In the genomic region with DNA sequence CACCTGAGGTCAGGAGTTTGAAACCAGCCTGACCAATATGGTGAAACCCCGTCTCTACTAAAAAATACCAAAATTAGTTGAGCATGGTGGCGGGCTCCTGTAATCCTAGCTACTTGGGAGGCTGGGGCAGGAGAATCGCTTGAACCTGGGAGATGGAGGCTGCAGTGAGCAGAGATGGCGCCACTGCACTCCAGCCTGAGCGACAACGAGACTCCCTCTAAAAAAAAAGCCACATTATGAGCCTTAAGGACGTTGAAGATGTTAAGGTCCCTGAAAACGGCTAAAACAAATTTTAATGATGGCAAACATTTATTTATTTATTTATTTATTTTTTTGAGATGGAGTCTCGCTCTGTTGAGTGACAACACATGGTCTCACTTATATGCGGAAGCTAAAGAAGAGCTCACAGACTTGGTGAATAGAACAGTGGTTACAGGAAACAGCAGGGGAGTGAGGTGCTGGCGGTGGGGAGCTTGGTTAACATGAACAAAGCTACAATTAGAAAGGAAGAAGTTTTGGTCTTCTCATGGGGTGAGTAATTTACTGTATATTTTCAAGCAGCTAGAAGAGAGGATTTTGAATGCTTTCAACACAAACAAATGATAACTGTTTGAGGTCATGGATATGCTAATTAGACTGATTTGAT, we compare ENCODE assay signal across 12 cellular contexts. TPM values are rescaled to one million over a fixed set of nuclear protein-coding genes. Genes with fewer than 3 reads are reported as not detected.
DNase-seq lines count a peak whose midpoint lies in the region; ATAC-seq and TF ChIP-seq lines count a peak whose summit lies in the region.
"Had no signal": no experiment of that assay in that cellular context is flagged by ENCODE, and none has a peak within 500 bp of the region (broad histone marks: within the 10 kb centered on the region; RNA-seq: fewer than 3 reads in every experiment).

No MANE protein-coding gene starts in this region.

- H3K27me3 Mint-ChIP-seq in CD4-positive, alpha-beta T cell = no peaks in the 10 kb centered on the region
- peaks cover 23% of the 10 kb centered on the region for H3K27me3 Mint-ChIP-seq in osteocyte (ENCODE audit: unreplicated experiment)

- H3K9me3 Mint-ChIP-seq in CD4-positive, alpha-beta T cell = no peaks in the 10 kb centered on the region
- no peaks in the 10 kb centered on the region for H3K9me3 Mint-ChIP-seq in osteocyte (ENCODE audit: unreplicated experiment)

- H3K36me3 Mint-ChIP-seq in CD4-positive, alpha-beta T cell (ENCODE audit: low read depth) = no peaks in the 10 kb centered on the region
- no peaks in the 10 kb centered on the region for H3K36me3 Mint-ChIP-seq in osteocyte (ENCODE audit: unreplicated experiment)

- CTCF ChIA-PET in CD4-positive, alpha-beta T cell (lab: Charles Lee) = no interaction called here

- H3K27me3 ChIP-seq in CD4-positive, alpha-beta T cell (ENCODE audit: control insufficient read depth, insufficient read depth, low read length) = no peaks in the 10 kb centered on the region
- H3K27me3 ChIP-seq: gastroesophageal sphincter had no signal

- peaks cover 23% of the 10 kb centered on the region for H3K4me1 Mint-ChIP-seq in CD4-positive, alpha-beta T cell (ENCODE audit: low read depth)
- H3K4me1 Mint-ChIP-seq in osteocyte (ENCODE audit: unreplicated experiment) = no peaks in the 10 kb centered on the region

- TF ChIP-seq CTCF in CD4-positive, alpha-beta T cell (IDR thresholded peaks at IDR 0.05) = no peak
- TF ChIP-seq CTCF in osteocyte (IDR thresholded peaks at IDR 0.05) = no peak

- DNase-seq in CD4-positive, alpha-beta T cell = peak in 4 of 10 experiments; percentile 16 to 28 (median 26)
- DNase-seq in Jurkat, Clone E6-1 (ENCODE audit: low read depth, low spot score) = peak; percentile 84
- peak; percentile 12 for DNase-seq in activated gamma-delta T cell treated with anti-CD3 and anti-CD28 coated beads, Interleukin-2, amount 50 U/mL, for 16 hours (ENCODE audit: low read depth)
- DNase-seq in osteocyte (ENCODE audit: extremely low spot score, unreplicated experiment) (peak; percentile 32), sciatic nerve (ENCODE audit: low spot score) (no peak), NCI-H146 (lab: John Stamatoyannopoulos, UW) (no peak)
- DNase-seq: AML-193, retina had no signal

- H3K4me3 Mint-ChIP-seq in CD4-positive, alpha-beta T cell = no peak overlapping the region
- H3K4me3 Mint-ChIP-seq in osteocyte (ENCODE audit: unreplicated experiment) = no peak overlapping the region

- H3K9me3 ChIP-seq in CD4-positive, alpha-beta T cell (ENCODE audit: control insufficient read depth, low read length) = no peaks in the 10 kb centered on the region
- H3K9me3 ChIP-seq: gastroesophageal sphincter had no signal

- peak overlapping the region; percentile 26 for H3K4me3 ChIP-seq in Jurkat, Clone E6-1 (ENCODE audit: low read length)
- H3K4me3 ChIP-seq: gastroesophageal sphincter, lung had no signal

- POLR2A ChIA-PET in CD4-positive, alpha-beta T cell (lab: Charles Lee) = interaction anchor here (0.6 to 2.4 kb wide), 5 partner anchors 31 to 1668 kb away, joined by 3 to 10 read pairs (median 6); a partner anchor contains a TSS

- H3K27ac Mint-ChIP-seq in CD4-positive, alpha-beta T cell = peak overlapping the region; percentile 40
- no peak overlapping the region for H3K27ac Mint-ChIP-seq in osteocyte (ENCODE audit: unreplicated experiment)

- no peak overlapping the region for H3K27ac ChIP-seq in CD4-positive, alpha-beta T cell (ENCODE audit: low read depth, low read length)
- H3K27ac ChIP-seq: epithelial cell of prostate, gastroesophageal sphincter had no signal

- intact Hi-C loops in CD4-positive, alpha-beta T cell (cut with DNase I, micrococcal nuclease) = no loop called here
- intact Hi-C loops in sciatic nerve (cut with DNase I) = no loop called here

- peak; percentile 93 for ATAC-seq in CD4-positive, alpha-beta T cell (ENCODE audit: poor library complexity)
- no peak for ATAC-seq in sciatic nerve
- no peak for ATAC-seq in GM18909 (IDR thresholded peaks at IDR 0.05; ENCODE audit: poor library complexity, unreplicated experiment)
- ATAC-seq: gastroesophageal sphincter had no signal

RNA-seq across cellular contexts. Expression of a gene that starts 47.1 kb away (rescaled TPM):
- total RNA-seq in CD4-positive, alpha-beta T cell = under 1 TPM; 0.34 to 0.41 TPM
- polyA plus RNA-seq in Jurkat, Clone E6-1 (2012; ENCODE audit: insufficient read depth, insufficient read length) = not detected
- 0.21 and 1.3 TPM in 2 replicates for total RNA-seq in osteocyte
- total RNA-seq in sciatic nerve = 1.9 TPM

Comparison
In these comparisons a context has a peak if more than half of its experiments do, and no peak if none do; other contexts are left out.
1. DNase-seq: peak in Jurkat, Clone E6-1 (single experiment), activated gamma-delta T cell treated with anti-CD3 and anti-CD28 coated beads, Interleukin-2, amount 50 U/mL, for 16 hours (single experiment) and osteocyte (single experiment); none in sciatic nerve (single experiment) and NCI-H146 (single experiment).